8 cellular contexts compared by ENCODE assay signal in the genomic region with DNA sequence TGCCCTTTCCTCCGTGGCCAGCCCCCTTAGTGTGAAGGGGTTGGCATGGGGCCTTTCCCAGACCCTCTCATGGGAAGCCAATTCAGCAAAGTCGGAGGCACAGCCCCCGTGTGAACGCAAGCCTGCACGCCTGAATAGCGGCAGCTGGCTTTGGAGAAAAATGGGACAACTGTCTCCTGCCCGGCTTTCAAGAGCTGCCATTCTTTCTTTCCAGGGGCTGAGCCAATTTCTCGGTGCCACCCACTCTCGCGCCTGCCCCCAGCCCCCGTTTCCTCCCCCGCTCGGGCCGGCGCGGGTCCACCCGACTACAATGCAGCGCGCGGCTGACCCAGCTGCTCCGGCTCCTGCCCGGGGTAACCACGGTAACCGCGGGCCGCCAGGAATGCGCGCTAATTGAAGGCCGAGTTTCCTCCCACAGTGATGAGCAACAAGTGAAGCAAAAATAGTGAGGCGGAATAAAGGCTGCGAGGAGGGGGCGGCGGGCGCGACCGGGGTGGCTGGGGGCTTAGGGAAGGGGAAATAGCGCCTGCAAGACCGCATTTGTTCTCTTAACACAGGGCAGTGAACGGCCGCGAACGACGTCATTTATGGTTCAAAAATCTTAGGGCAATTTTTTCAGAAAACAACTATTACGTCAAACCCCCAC. TPM values are rescaled to one million over a fixed set of nuclear protein-coding genes. Genes with fewer than 3 reads are reported as not detected.
DNase-seq lines count a peak whose midpoint lies in the region; ATAC-seq and TF ChIP-seq lines count a peak whose summit lies in the region.

No MANE protein-coding gene starts in this region.

- peak overlapping the region; percentile 37; the same call in 1 of the 2 replicates for H3K4me3 ChIP-seq in Karpas-422 (ENCODE audit: low read length)
- H3K4me3 ChIP-seq in skeletal muscle satellite cell (ENCODE audit: low read length) = peak overlapping the region; percentile 59

- H3K9me2 ChIP-seq in Karpas-422 (replicated peaks; ENCODE audit: insufficient read depth, low read length) = no peaks in the 10 kb centered on the region

- H2AFZ ChIP-seq in Karpas-422 (ENCODE audit: low read length) = no peak overlapping the region; the same call in 1 of the 2 replicates

- H3K4me1 ChIP-seq in Karpas-422 (ENCODE audit: low read length) (peaks cover 54% of the 10 kb centered on the region), skeletal muscle satellite cell (ENCODE audit: control insufficient read depth, insufficient read depth, low read length) (peaks cover 19% of the 10 kb centered on the region)

- H3K27me3 ChIP-seq in Karpas-422 (ENCODE audit: low read length) = no peaks in the 10 kb centered on the region
- peaks cover 4% of the 10 kb centered on the region for H3K27me3 ChIP-seq in skeletal muscle satellite cell (ENCODE audit: control insufficient read depth, insufficient read depth, low read length)

- H3K9ac ChIP-seq in Karpas-422 (ENCODE audit: low read length) (peak overlapping the region; percentile 8; the same call in 1 of the 2 replicates), skeletal muscle satellite cell (ENCODE audit: low read depth, low read length) (peak overlapping the region; percentile 18)

- no peak for ATAC-seq in GM18505 (IDR thresholded peaks at IDR 0.05; ENCODE audit: unreplicated experiment)
- no peak for ATAC-seq in HG03135 (IDR thresholded peaks at IDR 0.05; ENCODE audit: unreplicated experiment)

- H3K36me3 ChIP-seq in Karpas-422 (ENCODE audit: insufficient read depth, low read length) (no peaks in the 10 kb centered on the region), skeletal muscle satellite cell (ENCODE audit: insufficient read depth, low read length) (no peaks in the 10 kb centered on the region)

- H3K79me2 ChIP-seq in Karpas-422 (ENCODE audit: low read length) = no peaks in the 10 kb centered on the region

- H3K27ac ChIP-seq in Karpas-422 (ENCODE audit: low read length) = no peak overlapping the region

- H3K9me3 ChIP-seq in Karpas-422 (ENCODE audit: low read length) = no peaks in the 10 kb centered on the region
- no peaks in the 10 kb centered on the region for H3K9me3 ChIP-seq in skeletal muscle satellite cell (replicated peaks; ENCODE audit: low read length)

- H3K4me2 ChIP-seq in Karpas-422 (ENCODE audit: low read depth, low read length, poor library complexity, severe bottlenecking) (peak overlapping the region; percentile 49), skeletal muscle satellite cell (ENCODE audit: low read length) (peak overlapping the region; percentile 79)

- H4K20me1 ChIP-seq in Karpas-422 (ENCODE audit: insufficient read depth, low read depth, low read length) = no peaks in the 10 kb centered on the region

- DNase-seq in EH (ENCODE audit: low read depth) = peak; percentile 61
- no peak for DNase-seq in Karpas-422
- peak; percentile 97 for DNase-seq in astrocyte of the hippocampus (ENCODE audit: low read depth, low spot score)
- DNase-seq in iPS-NIHi7 (ENCODE audit: extremely low spot score) = peak; percentile 78
- no peak for DNase-seq in RKO (ENCODE audit: low spot score)

- no peak for TF ChIP-seq POLR2A in GM18505 (IDR thresholded peaks at IDR 0.05; ENCODE audit: borderline replicate concordance, extremely low read depth, insufficient read depth, insufficient read length)

RNA-seq across cellular contexts. Expression of gene ILDR2, which starts 27.8 kb away (rescaled TPM):
- total RNA-seq in Karpas-422 (2014; rRNA removed; shearing (Covaris generic); ENCODE audit: low replicate concordance) = 8.0 and 30.7 TPM in 2 replicates
- total RNA-seq in skeletal muscle satellite cell (2012; rRNA removed) = 0.51 and 0.66 TPM in 2 replicates

RNA-seq across cellular contexts. Expression of gene MAEL, which starts 41.6 kb away (rescaled TPM):
- 0.63 and 1.7 TPM in 2 replicates for total RNA-seq in Karpas-422 (2014; rRNA removed; shearing (Covaris generic); ENCODE audit: low replicate concordance)
- not detected in 2 replicates for total RNA-seq in skeletal muscle satellite cell (2012; rRNA removed)

Comparison
In these comparisons a context has a peak if more than half of its experiments do, and no peak if none do; other contexts are left out.
1. DNase-seq: peak in EH (single experiment), astrocyte of the hippocampus (single experiment) and iPS-NIHi7 (single experiment); none in Karpas-422 (single experiment) and RKO (single experiment).